12 cellular contexts compared by ENCODE assay signal in genomic region chr6:135686784-135687301, GRCh38.
DNase-seq lines count a peak whose midpoint lies in the region; ATAC-seq and TF ChIP-seq lines count a peak whose summit lies in the region.
"Had no signal": no experiment of that assay in that cellular context is flagged by ENCODE, and none has a peak within 500 bp of the region (broad histone marks: within the 10 kb centered on the region; RNA-seq: fewer than 3 reads in every experiment).

No MANE protein-coding gene starts in this region.

- no peak overlapping the region for H3K4me3 ChIP-seq in AG10803 (ENCODE audit: low read length)
- H3K4me3 ChIP-seq: tibial artery had no signal

- TF ChIP-seq CTCF in AG10803 (conservative IDR thresholded peaks at IDR 0.05; ENCODE audit: low read length), result no peak
- no peak for TF ChIP-seq CTCF in GM10266 (IDR thresholded peaks at IDR 0.05; ENCODE audit: control insufficient read depth, insufficient read depth, low read depth, missing control alignments)
- no peak for TF ChIP-seq CTCF in omental fat pad (IDR thresholded peaks at IDR 0.05)

- DNase-seq in AG10803 (ENCODE audit: low read depth) (peak; percentile 63), Kasumi-1 (lab: John Stamatoyannopoulos, UW) (peak; percentile 77 to 85), dermis microvascular lymphatic vessel endothelial cell (ENCODE audit: low read depth in 2 of 2) (peak; percentile 51 to 60), lung microvascular endothelial cell (ENCODE audit: low read depth in 2 of 2) (peak; percentile 62 to 75), NCI-H2171 (lab: John Stamatoyannopoulos, UW) (no peak), GM10266 (ENCODE audit: extremely low spot score) (no peak), omental fat pad (ENCODE audit: low spot score) (no peak), GM19238 (ENCODE audit: insufficient read length, low spot score) (no peak)
- DNase-seq: erythroblast, NCI-H1930, tibial artery, WERI-Rb-1 had no signal

- no peak for ATAC-seq in omental fat pad (ENCODE audit: low FRiP score)

Comparison
In these comparisons a context has a peak if more than half of its experiments do, and no peak if none do; other contexts are left out.
1. DNase-seq: peak in AG10803 (single experiment), Kasumi-1 (2 of 2), dermis microvascular lymphatic vessel endothelial cell (2 of 2) and lung microvascular endothelial cell (2 of 2); none in NCI-H2171 (single experiment), GM10266 (single experiment), omental fat pad (single experiment) and GM19238 (single experiment).